12 cellular contexts compared by ENCODE assay signal in the genomic region with DNA sequence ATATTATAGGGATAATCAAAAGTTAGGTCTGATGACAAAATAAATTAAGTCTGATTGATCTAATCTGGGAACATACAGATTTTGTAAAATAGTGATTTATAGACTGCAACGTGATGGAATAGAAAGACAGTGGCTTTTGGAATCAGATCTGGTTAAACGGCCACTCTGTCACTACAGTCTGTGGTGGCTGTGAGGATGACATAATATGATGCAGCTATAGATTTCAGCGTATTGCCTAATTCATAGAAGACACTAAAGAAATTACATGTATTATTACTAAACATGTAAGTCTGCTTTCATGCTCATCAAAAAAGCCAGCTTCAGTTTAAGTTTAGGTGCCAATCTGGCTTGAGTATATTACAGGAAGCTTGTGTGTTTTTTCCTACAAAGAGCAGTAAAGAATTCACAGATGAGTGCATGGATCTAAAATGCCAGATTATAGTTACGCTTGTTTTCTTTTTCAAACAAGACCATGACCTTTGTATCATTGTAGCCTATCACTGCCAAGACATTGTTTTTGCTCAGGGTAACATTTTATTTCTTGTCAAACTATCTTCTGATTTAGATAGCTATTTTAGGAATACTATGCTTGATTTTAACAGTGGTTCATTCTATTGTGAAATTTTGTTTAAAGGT. TPM values are rescaled to one million over a fixed set of nuclear protein-coding genes. Genes with fewer than 3 reads are reported as not detected.
DNase-seq lines count a peak whose midpoint lies in the region; ATAC-seq and TF ChIP-seq lines count a peak whose summit lies in the region.
"Had no signal": no experiment of that assay in that cellular context is flagged by ENCODE, and none has a peak within 500 bp of the region (broad histone marks: within the 10 kb centered on the region; RNA-seq: fewer than 3 reads in every experiment).

No MANE protein-coding gene starts in this region.

- no peaks in the 10 kb centered on the region for H3K9me3 Mint-ChIP-seq in H9
- no peaks in the 10 kb centered on the region for H3K9me3 Mint-ChIP-seq in natural killer cell treated with Interleukin-12 subunit alpha and Interleukin-12 subunit beta and Interleukin-15 and Interleukin-18, amount 100 ng/mL, for 72 hours
- H3K9me3 Mint-ChIP-seq: T-helper 1 cell treated with Interleukin-12 subunit alpha and Interleukin-12 subunit beta and Interleukin-4 antibody, amounts not matched to agents 30 μg/mL and 1 μg/mL, for 36 hours had no signal

- no peaks in the 10 kb centered on the region for H3K36me3 Mint-ChIP-seq in H9 (ENCODE audit: insufficient read depth in 1 of 3, low read depth in 3 of 3)
- no peaks in the 10 kb centered on the region for H3K36me3 Mint-ChIP-seq in natural killer cell treated with Interleukin-12 subunit alpha and Interleukin-12 subunit beta and Interleukin-15 and Interleukin-18, amount 100 ng/mL, for 72 hours

- no peak overlapping the region for H4K91ac ChIP-seq in H9 (ENCODE audit: insufficient read length, low read depth, low read length)

- no peak overlapping the region for H3K4ac ChIP-seq in H9 (ENCODE audit: low read depth, low read length)

- no CpG with 5 or more reads among the region's 4 CpGs for WGBS in H9 (ENCODE audit: extremely low coverage, insufficient read length, low lambda C conversion rate)
- WGBS in ovary, 3 donors = 68 to 76% (median 74%) methylated on average over 4 of the region's 4 CpGs

- H3K27me3 ChIP-seq in H9 (ENCODE audit: insufficient read depth, low read length) (no peaks in the 10 kb centered on the region), dorsolateral prefrontal cortex (no peaks in the 10 kb centered on the region), gastrocnemius medialis (no peaks in the 10 kb centered on the region), ovary (no peaks in the 10 kb centered on the region)
- H3K27me3 ChIP-seq: ascending aorta had no signal

- H3K4me1 Mint-ChIP-seq in H9 = peaks cover 25 to 33% of the 10 kb centered on the region in 2 experiments
- H3K4me1 Mint-ChIP-seq in natural killer cell treated with Interleukin-12 subunit alpha and Interleukin-12 subunit beta and Interleukin-15 and Interleukin-18, amount 100 ng/mL, for 72 hours (ENCODE audit: low read depth in 2 of 2) = peaks cover 0 to 6% of the 10 kb centered on the region in 2 donors
- H3K4me1 Mint-ChIP-seq: activated CD8-positive, alpha-beta memory T cell treated with anti-CD3 and anti-CD28 coated beads, Interleukin-2, amount 10 ng/mL, durations not matched to agents 7 days and 5 days had no signal

- DNase-seq in H9 = no peak
- DNase-seq in NOMO-1 treated with DMSO at 0.1 percent for 48 hours (lab: John Stamatoyannopoulos, UW; ENCODE audit: unreplicated experiment) = peak; percentile 76
- DNase-seq in dorsolateral prefrontal cortex = no peak
- DNase-seq in gastrocnemius medialis = no peak
- DNase-seq in activated CD8-positive, alpha-beta memory T cell treated with anti-CD3 and anti-CD28 coated beads, Interleukin-2, amount 50 U/mL, for 48 hours = no peak
- no peak for DNase-seq in ovary
- no peak for DNase-seq in natural killer cell treated with Interleukin-12 subunit alpha and Interleukin-12 subunit beta and Interleukin-15 and Interleukin-18, amount 100 ng/mL, for 72 hours (ENCODE audit: low spot score)
- DNase-seq: activated CD8-positive, alpha-beta memory T cell treated with anti-CD3 and anti-CD28 coated beads, Interleukin-2, amount 10 ng/mL, durations not matched to agents 7 days and 5 days; NCI-H446 had no signal

- in situ Hi-C loops in gastrocnemius medialis (cut with MboI; ENCODE audit: low sequenced_read_pairs in 4 of 4) = no loop called here

- no peak overlapping the region for H3K4me2 ChIP-seq in H9 (ENCODE audit: insufficient read depth, insufficient read length, low read length)

- no peaks in the 10 kb centered on the region for H3K23me2 ChIP-seq in H9 (ENCODE audit: insufficient read length, low read depth, low read length, poor library complexity, severe bottlenecking)

- H3K79me1 ChIP-seq in H9 (ENCODE audit: insufficient read depth, low read depth, low read length, poor library complexity, severe bottlenecking) = no peaks in the 10 kb centered on the region

- H4K20me1 ChIP-seq in H9 (ENCODE audit: control insufficient read depth, insufficient read depth, insufficient read length) = no peaks in the 10 kb centered on the region

- peak overlapping the region in 2 of 3 experiments; percentile 16 to 51; a peak in 2 of 7 replicates for H3K27ac Mint-ChIP-seq in H9
- H3K27ac Mint-ChIP-seq in natural killer cell treated with Interleukin-12 subunit alpha and Interleukin-12 subunit beta and Interleukin-15 and Interleukin-18, amount 100 ng/mL, for 72 hours = no peak overlapping the region
- H3K27ac Mint-ChIP-seq: activated CD8-positive, alpha-beta memory T cell treated with anti-CD3 and anti-CD28 coated beads, Interleukin-2, amount 10 ng/mL, durations not matched to agents 7 days and 5 days; progenitor cell of endocrine pancreas; T-helper 1 cell treated with Interleukin-12 subunit alpha and Interleukin-12 subunit beta and Interleukin-4 antibody, amounts not matched to agents 30 μg/mL and 1 μg/mL, for 36 hours had no signal

- H2AK5ac ChIP-seq in H9 (ENCODE audit: insufficient read length, low read length) = no peak overlapping the region

- H4K5ac ChIP-seq in H9 (ENCODE audit: insufficient read length, low read depth, low read length) = no peak overlapping the region

- no peaks in the 10 kb centered on the region for H3K27me3 Mint-ChIP-seq in H9 (ENCODE audit: low read depth)
- H3K27me3 Mint-ChIP-seq in natural killer cell treated with Interleukin-12 subunit alpha and Interleukin-12 subunit beta and Interleukin-15 and Interleukin-18, amount 100 ng/mL, for 72 hours = no peaks in the 10 kb centered on the region
- H3K27me3 Mint-ChIP-seq: activated CD8-positive, alpha-beta memory T cell treated with anti-CD3 and anti-CD28 coated beads, Interleukin-2, amount 10 ng/mL, durations not matched to agents 7 days and 5 days; progenitor cell of endocrine pancreas had no signal

- ATAC-seq in gastrocnemius medialis = no peak
- ATAC-seq in natural killer cell treated with Interleukin-12 subunit alpha and Interleukin-12 subunit beta and Interleukin-15 and Interleukin-18, amount 100 ng/mL, for 72 hours = no peak
- ATAC-seq: activated CD8-positive, alpha-beta memory T cell treated with anti-CD3 and anti-CD28 coated beads, Interleukin-2, amount 10 ng/mL, durations not matched to agents 7 days and 5 days had no signal

- no peak overlapping the region for H3K14ac ChIP-seq in H9 (ENCODE audit: insufficient read depth, low read length)

- no peak overlapping the region for H2AFZ ChIP-seq in H9 (ENCODE audit: low read length)

- H2BK120ac ChIP-seq in H9 (ENCODE audit: low read depth, low read length, poor library complexity, severe bottlenecking) = no peak overlapping the region

- no peak overlapping the region for H2BK15ac ChIP-seq in H9 (ENCODE audit: low read depth, low read length)

- H3K36me3 ChIP-seq in gastrocnemius medialis = peaks cover 0 to 5% of the 10 kb centered on the region in 2 donors
- no peaks in the 10 kb centered on the region for H3K36me3 ChIP-seq in ovary

- intact Hi-C loops in dorsolateral prefrontal cortex (cut with DNase I) = no loop called here
- intact Hi-C loops in gastrocnemius medialis (cut with DNase I; ENCODE audit: low total_unique reads) = no loop called here
- intact Hi-C loops in ovary (cut with DNase I) = no loop called here

- TF ChIP-seq POLR2A in gastrocnemius medialis (IDR thresholded peaks at IDR 0.05) (no peak), ovary (IDR thresholded peaks at IDR 0.05) (no peak)

- TF ChIP-seq CTCF in H9 (conservative IDR thresholded peaks at IDR 0.05) (no peak), dorsolateral prefrontal cortex (IDR thresholded peaks at IDR 0.05 in 54 of 56, conservative IDR thresholded peaks at IDR 0.05 in 2 of 56; ENCODE audit: low read depth in 1 of 56, partially characterized antibody in 56 of 56) (no peak), gastrocnemius medialis (IDR thresholded peaks at IDR 0.05 in 4 of 5, conservative IDR thresholded peaks at IDR 0.05 in 1 of 5) (no peak), ovary (IDR thresholded peaks at IDR 0.05) (no peak)

- no peak overlapping the region for H3K23ac ChIP-seq in H9 (ENCODE audit: insufficient read length, low read depth, low read length)

- H3K27ac ChIP-seq in H9 (ENCODE audit: insufficient read length, low read depth, low read length) (no peak overlapping the region), dorsolateral prefrontal cortex (peak overlapping the region in 57 of 59 donors; percentile 29 to 95 (median 83)), gastrocnemius medialis (peak overlapping the region; percentile 89 to 99 (median 95)), ovary (no peak overlapping the region)
- H3K27ac ChIP-seq: ascending aorta had no signal

- H3T11ph ChIP-seq in H9 (ENCODE audit: low read length) = no peak overlapping the region

- no peak overlapping the region; a peak in 1 of 5 replicates for H3K4me3 Mint-ChIP-seq in H9
- no peak overlapping the region for H3K4me3 Mint-ChIP-seq in natural killer cell treated with Interleukin-12 subunit alpha and Interleukin-12 subunit beta and Interleukin-15 and Interleukin-18, amount 100 ng/mL, for 72 hours
- H3K4me3 Mint-ChIP-seq: activated CD8-positive, alpha-beta memory T cell treated with anti-CD3 and anti-CD28 coated beads, Interleukin-2, amount 10 ng/mL, durations not matched to agents 7 days and 5 days; T-helper 1 cell treated with Interleukin-12 subunit alpha and Interleukin-12 subunit beta and Interleukin-4 antibody, amounts not matched to agents 30 μg/mL and 1 μg/mL, for 36 hours had no signal

- no peak overlapping the region for H3K18ac ChIP-seq in H9 (ENCODE audit: insufficient read length, low read depth, low read length)

- H3K9me3 ChIP-seq in H9 (ENCODE audit: control insufficient read depth, low read depth, low read length) (no peaks in the 10 kb centered on the region), gastrocnemius medialis (no peaks in the 10 kb centered on the region), ovary (no peaks in the 10 kb centered on the region)
- H3K9me3 ChIP-seq: ascending aorta had no signal

- H3K9ac ChIP-seq in H9 (ENCODE audit: extremely low read depth, insufficient read length, low read length) = no peak overlapping the region

- H3K79me2 ChIP-seq in H9 (ENCODE audit: insufficient read depth, low read length) = no peaks in the 10 kb centered on the region; the same call in 1 of the 2 replicates

- H3K4me1 ChIP-seq in H9 (ENCODE audit: insufficient read depth, low read length) (peaks cover 3% of the 10 kb centered on the region; the same call in 1 of the 2 replicates), gastrocnemius medialis (peaks cover 60 to 81% of the 10 kb centered on the region in 2 donors), ovary (ENCODE audit: insufficient read depth) (peaks cover 1% of the 10 kb centered on the region)

- H2BK5ac ChIP-seq in H9 (ENCODE audit: insufficient read length, low read length) = no peak overlapping the region

- H4K8ac ChIP-seq in H9 (replicated peaks; ENCODE audit: insufficient read length, low read depth, low read length) = no peak overlapping the region

- no peak overlapping the region for H3K56ac ChIP-seq in H9 (ENCODE audit: insufficient read length, low read depth, low read length)

- no peak for TF ChIP-seq EP300 in ovary (IDR thresholded peaks at IDR 0.05)

- H3K4me3 ChIP-seq in dorsolateral prefrontal cortex = peak overlapping the region in 31 of 59 donors; percentile 1 to 44 (median 18)
- H3K4me3 ChIP-seq in gastrocnemius medialis = no peak overlapping the region
- no peak overlapping the region for H3K4me3 ChIP-seq in ovary
- H3K4me3 ChIP-seq: ascending aorta had no signal

- H2BK20ac ChIP-seq in H9 (ENCODE audit: low read depth, low read length, poor library complexity, severe bottlenecking) = no peak overlapping the region

- no peak overlapping the region for H2BK12ac ChIP-seq in H9 (ENCODE audit: insufficient read length, low read depth, low read length)

RNA-seq across cellular contexts. Expression of a gene that starts 25.7 kb away (rescaled TPM):
- total RNA-seq in H9 (2021) (8.6 and 8.7 TPM in 2 replicates), dorsolateral prefrontal cortex (100 to 1,000 TPM in 119 of 120 experiments, 10 to 100 TPM in 1; 95.3 to 182 (median 133) TPM), gastrocnemius medialis (100 to 1,000 TPM in 2 of 4 donors, 10 to 100 TPM in 2; 97.8 to 109 (median 102) TPM), ovary (10 to 100 TPM; 14.5 to 50.1 (median 23.2) TPM)
- polyA plus RNA-seq in ovary = 10 to 100 TPM in 1 of 2 donors, 1 to 10 TPM in 1; 7.2 to 26.0 TPM
- total RNA-seq in natural killer cell treated with Interleukin-12 subunit alpha and Interleukin-12 subunit beta and Interleukin-15 and Interleukin-18, amount 100 ng/mL, for 72 hours = 10 to 100 TPM; 29.9 to 45.6 TPM

Comparison
In these comparisons a context has a peak if more than half of its experiments do, and no peak if none do; other contexts are left out.
1. H3K27ac ChIP-seq: peak in dorsolateral prefrontal cortex (57 of 59) and gastrocnemius medialis (4 of 4); none in H9 (single experiment) and ovary (0 of 2).
2. H3K27ac Mint-ChIP-seq: peak in H9 (2 of 3); none in natural killer cell treated with Interleukin-12 subunit alpha and Interleukin-12 subunit beta and Interleukin-15 and Interleukin-18, amount 100 ng/mL, for 72 hours (0 of 2).
3. H3K4me3 ChIP-seq: peak in dorsolateral prefrontal cortex (31 of 59); none in gastrocnemius medialis (0 of 4) and ovary (single experiment).